In genomic region chr19:39882645-39883044, GRCh38 we compare ENCODE assay signal across 4 cellular contexts. TPM values are rescaled to one million over a fixed set of nuclear protein-coding genes. Genes with fewer than 3 reads are reported as not detected.
DNase-seq lines count a peak whose midpoint lies in the region; TF ChIP-seq lines count a peak whose summit lies in the region.
"Not testable (repeated sequence)": the region's sequence is repeated elsewhere in the genome, so short reads cannot be mapped to it uniquely, and the experiment has no call there.

No MANE protein-coding gene starts in this region.

- not testable (repeated sequence) for TF ChIP-seq CTCF in osteoblast (IDR thresholded peaks at IDR 0.05; ENCODE audit: extremely low read depth, low read depth, low read length)

- H3K4me1 ChIP-seq in osteoblast (ENCODE audit: insufficient read depth, low read length): not testable (repeated sequence)

- H3K27me3 Mint-ChIP-seq in activated T-cell treated with anti-CD3 and anti-CD28 coated beads, Interleukin-2, amount 50 U/mL, for 24 hours: not testable (repeated sequence)

- H3K4me1 Mint-ChIP-seq in activated T-cell treated with anti-CD3 and anti-CD28 coated beads, Interleukin-2, amount 50 U/mL, for 24 hours (ENCODE audit: low read depth): not testable (repeated sequence)

- H3K4me3 ChIP-seq in osteoblast (ENCODE audit: insufficient read depth, low read length): not testable (repeated sequence)

- DNase-seq in activated T-cell treated with anti-CD3 and anti-CD28 coated beads, Interleukin-2, amount 50 U/mL, for 24 hours: peak; percentile 30
- peak; percentile 15 for DNase-seq in cardiac septum (ENCODE audit: low spot score)
- peak; percentile 68 for DNase-seq in mesenteric fat pad (ENCODE audit: low spot score)
- DNase-seq in osteoblast (ENCODE audit: insufficient read length, low spot score, missing footprints): peak; percentile 63

- not testable (repeated sequence) for H3K79me2 ChIP-seq in osteoblast (ENCODE audit: insufficient read depth, low read length)

- H3K9me3 Mint-ChIP-seq in activated T-cell treated with anti-CD3 and anti-CD28 coated beads, Interleukin-2, amount 50 U/mL, for 24 hours: not testable (repeated sequence)

- not testable (repeated sequence) for H3K27ac Mint-ChIP-seq in activated T-cell treated with anti-CD3 and anti-CD28 coated beads, Interleukin-2, amount 50 U/mL, for 24 hours

- H3K4me3 Mint-ChIP-seq in activated T-cell treated with anti-CD3 and anti-CD28 coated beads, Interleukin-2, amount 50 U/mL, for 24 hours: not testable (repeated sequence)

- H2AFZ ChIP-seq in osteoblast (ENCODE audit: low read length): not testable (repeated sequence)

- H3K36me3 ChIP-seq in osteoblast (ENCODE audit: insufficient read depth, low read length): not testable (repeated sequence)

- H3K9me3 ChIP-seq in osteoblast (ENCODE audit: low read depth, low read length): not testable (repeated sequence)

- not testable (repeated sequence) for H3K4me2 ChIP-seq in osteoblast (ENCODE audit: insufficient read depth, low read length)

- not testable (repeated sequence) for H3K27me3 ChIP-seq in osteoblast (ENCODE audit: insufficient read depth, low read length)

- not testable (repeated sequence) for H3K27ac ChIP-seq in osteoblast (ENCODE audit: low read depth, low read length)

- intact Hi-C loops in cardiac septum (cut with DNase I): not testable (repeated sequence)

- H4K20me1 ChIP-seq in osteoblast (ENCODE audit: insufficient read depth, low read length): not testable (repeated sequence)

- not testable (repeated sequence) for H3K36me3 Mint-ChIP-seq in activated T-cell treated with anti-CD3 and anti-CD28 coated beads, Interleukin-2, amount 50 U/mL, for 24 hours (ENCODE audit: low read depth)

RNA-seq across cellular contexts. Expression of gene FBL, which starts 36.5 kb away (rescaled TPM):
- 64.8 TPM for total RNA-seq in cardiac septum
- total RNA-seq in mesenteric fat pad: 121 TPM
- 69.0 and 87.2 TPM in 2 replicates for total RNA-seq in osteoblast

RNA-seq across cellular contexts. Expression of gene DYRK1B, which starts 48.7 kb away (rescaled TPM):
- 31.2 TPM for total RNA-seq in cardiac septum
- 8.8 TPM for total RNA-seq in mesenteric fat pad
- total RNA-seq in osteoblast: 17.1 and 19.5 TPM in 2 replicates

RNA-seq across cellular contexts. Expression of gene FCGBP, which starts 51.8 kb away (rescaled TPM):
- total RNA-seq in cardiac septum (14.2 TPM), mesenteric fat pad (108 TPM), osteoblast (under 0.01 TPM in 2 replicates)

Comparison
In these comparisons a context has a peak if more than half of its experiments do, and no peak if none do; other contexts are left out.
1. DNase-seq: peak in every context shown above with its lines; median percentile 68 in mesenteric fat pad; 63 in osteoblast; 30 in activated T-cell treated with anti-CD3 and anti-CD28 coated beads, Interleukin-2, amount 50 U/mL, for 24 hours; 15 in cardiac septum.
2. RNA of gene FCGBP, which starts 51.8 kb away (total RNA-seq): 108 TPM in mesenteric fat pad (single experiment) and 14.2 TPM in cardiac septum (single experiment); under 0.01 TPM in osteoblast; every median in the first group is over 10 times any median in the second.